Comparison of ENCODE assay signal across 2 cellular contexts in the genomic region with DNA sequence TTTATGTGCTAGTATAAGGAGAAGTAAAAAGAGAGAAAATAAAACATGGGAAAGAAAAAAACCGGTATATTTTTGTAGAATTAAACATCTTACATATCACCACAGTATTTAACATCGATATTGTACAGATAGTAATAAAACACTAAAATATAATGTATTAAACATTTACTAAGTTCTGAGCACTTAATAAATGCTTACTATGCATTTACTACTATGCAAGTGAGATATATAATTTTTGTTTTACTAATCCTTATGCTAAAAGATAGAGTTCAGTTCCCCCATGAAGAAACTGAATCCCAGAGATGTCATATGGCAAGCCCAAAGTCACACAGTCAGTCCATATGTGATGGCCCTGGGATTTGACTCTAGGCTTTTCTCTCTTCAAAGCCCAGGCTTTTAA.
TF ChIP-seq lines count a peak whose summit lies in the region.

No MANE protein-coding gene starts in this region.

TF ChIP-seq in HepG2, 621 proteins besides CTCF, POLR2A, EP300 and RAD21:
- TF ChIP-seq MAFK (conservative IDR thresholded peaks at IDR 0.05 in 1 of 2, IDR thresholded peaks at IDR 0.05 in 1 of 2; ENCODE audit: low read length in 2 of 2) (peak; percentile 76 to 91), SALL1 (CRISPR knock-in tag; IDR thresholded peaks at IDR 0.05) (no peak), MAFF (IDR thresholded peaks at IDR 0.05; ENCODE audit: low read depth, low read length) (peak; percentile 81), ZNF432 (CRISPR knock-in tag; IDR thresholded peaks at IDR 0.05; ENCODE audit: borderline replicate concordance) (no peak)

TF ChIP-seq in WTC11, 78 proteins besides CTCF, POLR2A, EP300 and RAD21:
- TF ChIP-seq ZNF121 (CRISPR knock-in tag; IDR thresholded peaks at IDR 0.05) (no peak), CREB1 (CRISPR knock-in tag; IDR thresholded peaks at IDR 0.05) (no peak), ATF1 (CRISPR knock-in tag; IDR thresholded peaks at IDR 0.05) (no peak), NFE2L1 (CRISPR knock-in tag; IDR thresholded peaks at IDR 0.05) (no peak), CREM (CRISPR knock-in tag; IDR thresholded peaks at IDR 0.05) (no peak), ZNF396 (CRISPR knock-in tag; IDR thresholded peaks at IDR 0.05; ENCODE audit: borderline replicate concordance) (no peak), FOXP1 (CRISPR knock-in tag; IDR thresholded peaks at IDR 0.05; ENCODE audit: borderline replicate concordance) (no peak), ZNF232 (CRISPR knock-in tag; IDR thresholded peaks at IDR 0.05) (no peak), JAZF1 (CRISPR knock-in tag; IDR thresholded peaks at IDR 0.05) (no peak), HMGA2 (CRISPR knock-in tag; IDR thresholded peaks at IDR 0.05) (no peak), SMAD4 (CRISPR knock-in tag; IDR thresholded peaks at IDR 0.05) (no peak)
- TF ChIP-seq, protein P1, sequence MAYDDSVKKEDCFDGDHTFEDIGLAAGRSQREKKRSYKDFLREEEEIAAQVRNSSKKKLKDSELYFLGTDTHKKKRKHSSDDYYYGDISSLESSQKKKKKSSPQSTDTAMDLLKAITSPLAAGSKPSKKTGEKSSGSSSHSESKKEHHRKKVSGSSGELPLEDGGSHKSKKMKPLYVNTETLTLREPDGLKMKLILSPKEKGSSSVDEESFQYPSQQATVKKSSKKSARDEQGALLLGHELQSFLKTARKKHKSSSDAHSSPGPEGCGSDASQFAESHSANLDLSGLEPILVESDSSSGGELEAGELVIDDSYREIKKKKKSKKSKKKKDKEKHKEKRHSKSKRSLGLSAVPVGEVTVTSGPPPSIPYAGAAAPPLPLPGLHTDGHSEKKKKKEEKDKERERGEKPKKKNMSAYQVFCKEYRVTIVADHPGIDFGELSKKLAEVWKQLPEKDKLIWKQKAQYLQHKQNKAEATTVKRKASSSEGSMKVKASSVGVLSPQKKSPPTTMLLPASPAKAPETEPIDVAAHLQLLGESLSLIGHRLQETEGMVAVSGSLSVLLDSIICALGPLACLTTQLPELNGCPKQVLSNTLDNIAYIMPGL (CRISPR knock-in tag; IDR thresholded peaks at IDR 0.05), result no peak
- TF ChIP-seq, protein P2, sequence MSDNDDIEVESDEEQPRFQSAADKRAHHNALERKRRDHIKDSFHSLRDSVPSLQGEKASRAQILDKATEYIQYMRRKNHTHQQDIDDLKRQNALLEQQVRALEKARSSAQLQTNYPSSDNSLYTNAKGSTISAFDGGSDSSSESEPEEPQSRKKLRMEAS (CRISPR knock-in tag; IDR thresholded peaks at IDR 0.05), result no peak
- TF ChIP-seq, protein P3, sequence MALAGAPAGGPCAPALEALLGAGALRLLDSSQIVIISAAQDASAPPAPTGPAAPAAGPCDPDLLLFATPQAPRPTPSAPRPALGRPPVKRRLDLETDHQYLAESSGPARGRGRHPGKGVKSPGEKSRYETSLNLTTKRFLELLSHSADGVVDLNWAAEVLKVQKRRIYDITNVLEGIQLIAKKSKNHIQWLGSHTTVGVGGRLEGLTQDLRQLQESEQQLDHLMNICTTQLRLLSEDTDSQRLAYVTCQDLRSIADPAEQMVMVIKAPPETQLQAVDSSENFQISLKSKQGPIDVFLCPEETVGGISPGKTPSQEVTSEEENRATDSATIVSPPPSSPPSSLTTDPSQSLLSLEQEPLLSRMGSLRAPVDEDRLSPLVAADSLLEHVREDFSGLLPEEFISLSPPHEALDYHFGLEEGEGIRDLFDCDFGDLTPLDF (CRISPR knock-in tag; IDR thresholded peaks at IDR 0.05), result no peak
- TF ChIP-seq, protein P4, sequence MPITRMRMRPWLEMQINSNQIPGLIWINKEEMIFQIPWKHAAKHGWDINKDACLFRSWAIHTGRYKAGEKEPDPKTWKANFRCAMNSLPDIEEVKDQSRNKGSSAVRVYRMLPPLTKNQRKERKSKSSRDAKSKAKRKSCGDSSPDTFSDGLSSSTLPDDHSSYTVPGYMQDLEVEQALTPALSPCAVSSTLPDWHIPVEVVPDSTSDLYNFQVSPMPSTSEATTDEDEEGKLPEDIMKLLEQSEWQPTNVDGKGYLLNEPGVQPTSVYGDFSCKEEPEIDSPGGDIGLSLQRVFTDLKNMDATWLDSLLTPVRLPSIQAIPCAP (CRISPR knock-in tag; IDR thresholded peaks at IDR 0.05), result no peak
